In genomic region chr17:37098910-37099664, GRCh38 we compare ENCODE assay signal across 21 cellular contexts.
DNase-seq lines count a peak whose midpoint lies in the region; ATAC-seq and TF ChIP-seq lines count a peak whose summit lies in the region.
"Had no signal": no experiment of that assay in that cellular context is flagged by ENCODE, and none has a peak within 500 bp of the region (broad histone marks: within the 10 kb centered on the region; RNA-seq: fewer than 3 reads in every experiment).

No MANE protein-coding gene starts in this region.

- no peak for ATAC-seq in GM21390 (IDR thresholded peaks at IDR 0.05; ENCODE audit: unreplicated experiment)
- no peak for ATAC-seq in GM21423 (IDR thresholded peaks at IDR 0.05; ENCODE audit: unreplicated experiment)
- ATAC-seq: CD8-positive, alpha-beta T cell; stimulated activated memory B cell treated with anti-CD40 and anti-IgM and Interleukin-4, amounts not matched to agents 10 μg/mL and 1 μg/mL and 100 μg/mL, for 72 hours had no signal

- H3K4me1 Mint-ChIP-seq in HFFc6 (ENCODE audit: low read depth), result peaks cover 21% of the 10 kb centered on the region
- H3K4me1 Mint-ChIP-seq in dendritic cell treated with granulocyte-macrophage colony-stimulating factor and Interleukin-4, amounts not matched to agents 40 ng/mL and 50 ng/mL, for 4 days (ENCODE audit: low read depth), result peaks cover 24% of the 10 kb centered on the region
- H3K4me1 Mint-ChIP-seq: mesothelial cell of epicardium; stimulated activated memory B cell treated with anti-CD40 and anti-IgM and Interleukin-4, amounts not matched to agents 10 μg/mL and 1 μg/mL and 100 μg/mL, for 72 hours had no signal

- no peaks in the 10 kb centered on the region for H3K9me3 Mint-ChIP-seq in HFFc6
- no peaks in the 10 kb centered on the region for H3K9me3 Mint-ChIP-seq in dendritic cell treated with granulocyte-macrophage colony-stimulating factor and Interleukin-4, amounts not matched to agents 40 ng/mL and 50 ng/mL, for 4 days
- H3K9me3 Mint-ChIP-seq: CD8-positive, alpha-beta T cell; mesothelial cell of epicardium; neural crest cell; stimulated activated memory B cell treated with anti-CD40 and anti-IgM and Interleukin-4, amounts not matched to agents 10 μg/mL and 1 μg/mL and 100 μg/mL, for 72 hours had no signal

- intact Hi-C loops in dendritic cell treated with granulocyte-macrophage colony-stimulating factor and Interleukin-4, amounts not matched to agents 40 ng/mL and 50 ng/mL, for 4 days (cut with micrococcal nuclease), result no loop called here

- peak overlapping the region; percentile 72 for H3K27ac Mint-ChIP-seq in HFFc6
- peak overlapping the region; percentile 66 for H3K27ac Mint-ChIP-seq in dendritic cell treated with granulocyte-macrophage colony-stimulating factor and Interleukin-4, amounts not matched to agents 40 ng/mL and 50 ng/mL, for 4 days
- H3K27ac Mint-ChIP-seq: CD8-positive, alpha-beta T cell; mesothelial cell of epicardium; stimulated activated memory B cell treated with anti-CD40 and anti-IgM and Interleukin-4, amounts not matched to agents 10 μg/mL and 1 μg/mL and 100 μg/mL, for 72 hours had no signal

- no peak for TF ChIP-seq CTCF in HFFc6 (IDR thresholded peaks at IDR 0.05)

- DNase-seq in EL (peak; percentile 34), HFFc6 (peak; percentile 68), myocyte (ENCODE audit: low read depth) (peak; percentile 81), amygdala (lab: John Stamatoyannopoulos, UW) (no peak), SW480 (ENCODE audit: low spot score) (no peak)
- DNase-seq: activated CD4-positive, alpha-beta T cell treated with anti-CD3 and anti-CD28 coated beads for 4 hours; activated CD8-positive, alpha-beta memory T cell treated with anti-CD3 and anti-CD28 coated beads, Interleukin-2, amount 50 U/mL, for 4 hours; anterior cingulate cortex; CD8-positive, alpha-beta T cell; foreskin melanocyte; Karpas-422; NCI-H2107; NCI-H510A treated with DMSO at 0.1 percent for 48 hours; retina; stimulated activated CD4-positive, alpha-beta T cell treated with anti-CD3 and anti-CD28 coated beads, Interleukin-15, amount 100 ng/mL, for 24 hours had no signal

- H3K36me3 Mint-ChIP-seq in HFFc6 (ENCODE audit: low read depth), result peaks cover 5% of the 10 kb centered on the region; the same call in 1 of the 2 replicates
- H3K36me3 Mint-ChIP-seq in dendritic cell treated with granulocyte-macrophage colony-stimulating factor and Interleukin-4, amounts not matched to agents 40 ng/mL and 50 ng/mL, for 4 days (ENCODE audit: low read depth), result peaks cover 78% of the 10 kb centered on the region

- peaks cover 2% of the 10 kb centered on the region for H3K27me3 Mint-ChIP-seq in HFFc6 (ENCODE audit: insufficient read depth)
- peaks cover 2% of the 10 kb centered on the region for H3K27me3 Mint-ChIP-seq in dendritic cell treated with granulocyte-macrophage colony-stimulating factor and Interleukin-4, amounts not matched to agents 40 ng/mL and 50 ng/mL, for 4 days
- H3K27me3 Mint-ChIP-seq: stimulated activated memory B cell treated with anti-CD40 and anti-IgM and Interleukin-4, amounts not matched to agents 10 μg/mL and 1 μg/mL and 100 μg/mL, for 72 hours had no signal

- no peak overlapping the region for H3K4me3 Mint-ChIP-seq in HFFc6
- no peak overlapping the region for H3K4me3 Mint-ChIP-seq in dendritic cell treated with granulocyte-macrophage colony-stimulating factor and Interleukin-4, amounts not matched to agents 40 ng/mL and 50 ng/mL, for 4 days
- H3K4me3 Mint-ChIP-seq: CD8-positive, alpha-beta T cell; mesothelial cell of epicardium; neural crest cell; stimulated activated memory B cell treated with anti-CD40 and anti-IgM and Interleukin-4, amounts not matched to agents 10 μg/mL and 1 μg/mL and 100 μg/mL, for 72 hours had no signal

Comparison
In these comparisons a context has a peak if more than half of its experiments do, and no peak if none do; other contexts are left out.
1. DNase-seq: peak in EL (single experiment), HFFc6 (single experiment) and myocyte (single experiment); none in amygdala (0 of 56) and SW480 (single experiment).